ENCODE assay signal across 2 cellular contexts in the genomic region with DNA sequence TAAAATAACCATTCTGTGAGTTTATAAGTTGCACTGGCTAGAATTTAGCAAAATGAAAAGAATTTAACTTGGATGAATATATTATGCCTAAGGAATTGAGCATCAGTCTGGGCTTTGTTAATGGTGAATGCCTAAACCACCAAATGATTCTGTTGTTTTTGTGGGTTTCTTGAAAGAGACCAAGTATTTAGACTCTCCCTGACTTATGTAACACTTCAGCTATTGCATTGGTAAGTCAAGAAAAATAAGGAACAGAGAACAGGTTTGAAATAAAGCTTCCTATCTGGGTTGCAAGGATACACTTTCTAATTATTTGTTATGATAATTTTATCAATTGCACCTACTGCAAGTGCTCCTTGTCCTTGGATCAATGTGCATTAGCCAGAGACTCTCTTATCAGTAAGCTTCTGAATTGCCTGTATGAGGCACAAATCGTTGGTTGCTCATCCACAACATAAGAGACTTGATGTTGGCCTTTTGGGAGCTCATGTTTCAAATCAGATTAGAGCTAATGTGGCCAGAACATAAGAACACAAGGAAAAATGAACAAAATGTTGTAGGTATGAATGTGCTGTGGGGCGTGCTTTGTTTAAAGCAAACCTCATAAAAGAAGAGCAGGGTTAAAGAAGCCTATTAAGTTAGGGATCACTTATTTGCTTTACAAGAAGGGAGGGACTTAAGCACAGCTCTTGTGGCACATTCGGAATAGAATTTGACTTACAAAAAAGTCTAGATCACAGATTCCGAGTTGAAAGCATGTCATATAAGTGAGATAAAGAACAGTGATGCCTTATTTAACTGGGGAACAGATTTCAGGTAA.
TF ChIP-seq lines count a peak whose summit lies in the region.

No MANE protein-coding gene starts in this region.

TF ChIP-seq in IMR-90, 13 proteins besides CTCF, POLR2A, EP300 and RAD21 (continued from another document):
- TF ChIP-seq CHD1 (IDR thresholded peaks at IDR 0.05; ENCODE audit: low read depth, low read length) (no peak), RCOR1 (IDR thresholded peaks at IDR 0.05; ENCODE audit: insufficient replicate concordance, low read length) (no peak), MAZ (IDR thresholded peaks at IDR 0.05; ENCODE audit: borderline replicate concordance, low read depth, low read length) (no peak), NFE2L2 (IDR thresholded peaks at IDR 0.05; ENCODE audit: low read depth, low read length) (no peak), CEBPB (IDR thresholded peaks at IDR 0.05; ENCODE audit: low read depth, low read length) (no peak), MXI1 (IDR thresholded peaks at IDR 0.05; ENCODE audit: borderline replicate concordance, low read depth, low read length) (no peak), MAFK (IDR thresholded peaks at IDR 0.05; ENCODE audit: low read depth, low read length) (no peak), RFX5 (IDR thresholded peaks at IDR 0.05; ENCODE audit: low read depth, low read length) (no peak)
- TF ChIP-seq, protein P1, sequence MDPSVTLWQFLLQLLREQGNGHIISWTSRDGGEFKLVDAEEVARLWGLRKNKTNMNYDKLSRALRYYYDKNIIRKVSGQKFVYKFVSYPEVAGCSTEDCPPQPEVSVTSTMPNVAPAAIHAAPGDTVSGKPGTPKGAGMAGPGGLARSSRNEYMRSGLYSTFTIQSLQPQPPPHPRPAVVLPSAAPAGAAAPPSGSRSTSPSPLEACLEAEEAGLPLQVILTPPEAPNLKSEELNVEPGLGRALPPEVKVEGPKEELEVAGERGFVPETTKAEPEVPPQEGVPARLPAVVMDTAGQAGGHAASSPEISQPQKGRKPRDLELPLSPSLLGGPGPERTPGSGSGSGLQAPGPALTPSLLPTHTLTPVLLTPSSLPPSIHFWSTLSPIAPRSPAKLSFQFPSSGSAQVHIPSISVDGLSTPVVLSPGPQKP (IDR thresholded peaks at IDR 0.05; ENCODE audit: borderline replicate concordance, low read depth, low read length), result no peak
- TF ChIP-seq, protein P2, sequence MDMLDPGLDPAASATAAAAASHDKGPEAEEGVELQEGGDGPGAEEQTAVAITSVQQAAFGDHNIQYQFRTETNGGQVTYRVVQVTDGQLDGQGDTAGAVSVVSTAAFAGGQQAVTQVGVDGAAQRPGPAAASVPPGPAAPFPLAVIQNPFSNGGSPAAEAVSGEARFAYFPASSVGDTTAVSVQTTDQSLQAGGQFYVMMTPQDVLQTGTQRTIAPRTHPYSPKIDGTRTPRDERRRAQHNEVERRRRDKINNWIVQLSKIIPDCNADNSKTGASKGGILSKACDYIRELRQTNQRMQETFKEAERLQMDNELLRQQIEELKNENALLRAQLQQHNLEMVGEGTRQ (IDR thresholded peaks at IDR 0.05; ENCODE audit: low read depth, low read length), result no peak

TF ChIP-seq in SK-N-SH treated with all-trans-retinoic acid at 6 μM for 48 hours, 23 proteins besides CTCF, POLR2A, EP300 and RAD21 (continued from another document):
- TF ChIP-seq CSDC2 (CRISPR knock-in tag; IDR thresholded peaks at IDR 0.05), result no peak
- no peak for TF ChIP-seq TOX (CRISPR knock-in tag; IDR thresholded peaks at IDR 0.05; ENCODE audit: borderline replicate concordance)
- TF ChIP-seq, protein P3, sequence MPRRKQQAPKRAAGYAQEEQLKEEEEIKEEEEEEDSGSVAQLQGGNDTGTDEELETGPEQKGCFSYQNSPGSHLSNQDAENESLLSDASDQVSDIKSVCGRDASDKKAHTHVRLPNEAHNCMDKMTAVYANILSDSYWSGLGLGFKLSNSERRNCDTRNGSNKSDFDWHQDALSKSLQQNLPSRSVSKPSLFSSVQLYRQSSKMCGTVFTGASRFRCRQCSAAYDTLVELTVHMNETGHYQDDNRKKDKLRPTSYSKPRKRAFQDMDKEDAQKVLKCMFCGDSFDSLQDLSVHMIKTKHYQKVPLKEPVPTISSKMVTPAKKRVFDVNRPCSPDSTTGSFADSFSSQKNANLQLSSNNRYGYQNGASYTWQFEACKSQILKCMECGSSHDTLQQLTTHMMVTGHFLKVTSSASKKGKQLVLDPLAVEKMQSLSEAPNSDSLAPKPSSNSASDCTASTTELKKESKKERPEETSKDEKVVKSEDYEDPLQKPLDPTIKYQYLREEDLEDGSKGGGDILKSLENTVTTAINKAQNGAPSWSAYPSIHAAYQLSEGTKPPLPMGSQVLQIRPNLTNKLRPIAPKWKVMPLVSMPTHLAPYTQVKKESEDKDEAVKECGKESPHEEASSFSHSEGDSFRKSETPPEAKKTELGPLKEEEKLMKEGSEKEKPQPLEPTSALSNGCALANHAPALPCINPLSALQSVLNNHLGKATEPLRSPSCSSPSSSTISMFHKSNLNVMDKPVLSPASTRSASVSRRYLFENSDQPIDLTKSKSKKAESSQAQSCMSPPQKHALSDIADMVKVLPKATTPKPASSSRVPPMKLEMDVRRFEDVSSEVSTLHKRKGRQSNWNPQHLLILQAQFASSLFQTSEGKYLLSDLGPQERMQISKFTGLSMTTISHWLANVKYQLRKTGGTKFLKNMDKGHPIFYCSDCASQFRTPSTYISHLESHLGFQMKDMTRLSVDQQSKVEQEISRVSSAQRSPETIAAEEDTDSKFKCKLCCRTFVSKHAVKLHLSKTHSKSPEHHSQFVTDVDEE (CRISPR knock-in tag; IDR thresholded peaks at IDR 0.05), result no peak
- TF ChIP-seq ZNF70 (CRISPR knock-in tag; IDR thresholded peaks at IDR 0.05), result no peak
- no peak for TF ChIP-seq ZNF565 (CRISPR knock-in tag; conservative IDR thresholded peaks at IDR 0.05; ENCODE audit: low read depth)
- no peak for TF ChIP-seq PPARA (CRISPR knock-in tag; IDR thresholded peaks at IDR 0.05; ENCODE audit: borderline replicate concordance)
- TF ChIP-seq TCF4 (CRISPR knock-in tag; IDR thresholded peaks at IDR 0.05; ENCODE audit: borderline replicate concordance), result no peak
- no peak for TF ChIP-seq ESRRG (CRISPR knock-in tag; IDR thresholded peaks at IDR 0.05)
- no peak for TF ChIP-seq GLIS3 (CRISPR knock-in tag; IDR thresholded peaks at IDR 0.05)
- TF ChIP-seq, protein P4, sequence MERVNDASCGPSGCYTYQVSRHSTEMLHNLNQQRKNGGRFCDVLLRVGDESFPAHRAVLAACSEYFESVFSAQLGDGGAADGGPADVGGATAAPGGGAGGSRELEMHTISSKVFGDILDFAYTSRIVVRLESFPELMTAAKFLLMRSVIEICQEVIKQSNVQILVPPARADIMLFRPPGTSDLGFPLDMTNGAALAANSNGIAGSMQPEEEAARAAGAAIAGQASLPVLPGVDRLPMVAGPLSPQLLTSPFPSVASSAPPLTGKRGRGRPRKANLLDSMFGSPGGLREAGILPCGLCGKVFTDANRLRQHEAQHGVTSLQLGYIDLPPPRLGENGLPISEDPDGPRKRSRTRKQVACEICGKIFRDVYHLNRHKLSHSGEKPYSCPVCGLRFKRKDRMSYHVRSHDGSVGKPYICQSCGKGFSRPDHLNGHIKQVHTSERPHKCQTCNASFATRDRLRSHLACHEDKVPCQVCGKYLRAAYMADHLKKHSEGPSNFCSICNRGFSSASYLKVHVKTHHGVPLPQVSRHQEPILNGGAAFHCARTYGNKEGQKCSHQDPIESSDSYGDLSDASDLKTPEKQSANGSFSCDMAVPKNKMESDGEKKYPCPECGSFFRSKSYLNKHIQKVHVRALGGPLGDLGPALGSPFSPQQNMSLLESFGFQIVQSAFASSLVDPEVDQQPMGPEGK (CRISPR knock-in tag; IDR thresholded peaks at IDR 0.05; ENCODE audit: borderline replicate concordance), result no peak
- TF ChIP-seq ZNF8 (CRISPR knock-in tag; IDR thresholded peaks at IDR 0.05), result no peak
- no peak for TF ChIP-seq ISL1 (CRISPR knock-in tag; IDR thresholded peaks at IDR 0.05)
